In genomic region chr21:35658242-35658641, GRCh38 we compare ENCODE assay signal across 12 cellular contexts.
DNase-seq lines count a peak whose midpoint lies in the region; ATAC-seq, FAIRE-seq and TF ChIP-seq lines count a peak whose summit lies in the region.
"Had no signal": no experiment of that assay in that cellular context is flagged by ENCODE, and none has a peak within 500 bp of the region (broad histone marks: within the 10 kb centered on the region; RNA-seq: fewer than 3 reads in every experiment).

No MANE protein-coding gene starts in this region.

- peaks cover 14% of the 10 kb centered on the region for H3K4me1 Mint-ChIP-seq in chondrocyte (ENCODE audit: low read depth)

- H3K9me3 Mint-ChIP-seq in chondrocyte (ENCODE audit: low read depth) = peaks cover 4% of the 10 kb centered on the region

- H3K27me3 Mint-ChIP-seq in chondrocyte (ENCODE audit: low read depth) = peaks cover 2% of the 10 kb centered on the region

- no peaks in the 10 kb centered on the region for H3K4me1 ChIP-seq in small intestine (ENCODE audit: control insufficient read depth in 2 of 2, insufficient read depth in 1 of 2, low read depth in 1 of 2, low read length in 1 of 2)
- H3K4me1 ChIP-seq: body of pancreas, testis had no signal

- H3K36me3 Mint-ChIP-seq in chondrocyte (ENCODE audit: low read depth) = no peaks in the 10 kb centered on the region

- H3K9me3 ChIP-seq in small intestine (ENCODE audit: control insufficient read depth, low read depth) = no peaks in the 10 kb centered on the region
- H3K9me3 ChIP-seq: body of pancreas, testis had no signal

- no peak for FAIRE-seq in small intestine (lab: Jason Lieb, UNC)
- FAIRE-seq in D721Med (lab: Jason Lieb, UNC) = no peak

- H3K4me3 ChIP-seq in skeletal muscle cell (ENCODE audit: low read depth, low read length) (no peak overlapping the region), small intestine (ENCODE audit: low read depth in 1 of 2, low read length in 2 of 2) (no peak overlapping the region)
- H3K4me3 ChIP-seq: body of pancreas, testis had no signal

- H3K4me3 Mint-ChIP-seq in chondrocyte (ENCODE audit: unreplicated experiment) = no peak overlapping the region

- peak overlapping the region; percentile 58 for H3K27ac Mint-ChIP-seq in chondrocyte (ENCODE audit: unreplicated experiment)

- no peaks in the 10 kb centered on the region for H3K36me3 ChIP-seq in small intestine (ENCODE audit: control insufficient read depth in 2 of 2, insufficient read depth in 2 of 2, low read length in 2 of 2)

- 50 to 81% (median 71%) methylated on average over 3 of the region's 3 CpGs for WGBS in small intestine, 3 donors

- no peak for ATAC-seq in GM19463 (IDR thresholded peaks at IDR 0.05; ENCODE audit: unreplicated experiment)
- ATAC-seq: body of pancreas had no signal

- DNase-seq in GDM1 (lab: John Stamatoyannopoulos, UW) (peak; percentile 48), NOMO-1 treated with DMSO at 0.1 percent for 48 hours (lab: John Stamatoyannopoulos, UW; ENCODE audit: unreplicated experiment) (peak; percentile 93), chondrocyte (ENCODE audit: low spot score) (no peak), skeletal muscle cell (ENCODE audit: low read depth) (peak; percentile 93), small intestine (no peak), D721Med (ENCODE audit: insufficient read length, low spot score) (no peak)
- DNase-seq in activated CD4-positive, CD25-positive, alpha-beta regulatory T cell (lab: John Stamatoyannopoulos, UW) = no peak
- DNase-seq: NCI-H1048; stimulated activated CD4-positive, alpha-beta T cell treated with anti-CD3 and anti-CD28 coated beads, Interleukin-2, amount 100 ng/mL, for 24 hours; testis had no signal

- H3K27me3 ChIP-seq in small intestine (ENCODE audit: control insufficient read depth in 2 of 2, insufficient read depth in 2 of 2, low read length in 2 of 2) = no peaks in the 10 kb centered on the region
- H3K27me3 ChIP-seq: body of pancreas, testis had no signal

- TF ChIP-seq CTCF in chondrocyte (IDR thresholded peaks at IDR 0.05) (no peak), D721Med (IDR thresholded peaks at IDR 0.05; ENCODE audit: insufficient read depth, missing control alignments) (no peak)

- H3K27ac ChIP-seq in small intestine (ENCODE audit: low read depth in 1 of 2, low read length in 1 of 2) = no peak overlapping the region
- H3K27ac ChIP-seq: body of pancreas, testis had no signal

Comparison
In these comparisons a context has a peak if more than half of its experiments do, and no peak if none do; other contexts are left out.
1. DNase-seq: peak in GDM1 (single experiment), NOMO-1 treated with DMSO at 0.1 percent for 48 hours (single experiment) and skeletal muscle cell (single experiment); none in chondrocyte (single experiment), small intestine (single experiment), activated CD4-positive, CD25-positive, alpha-beta regulatory T cell (0 of 4) and D721Med (single experiment).